ENCODE assay signal across 17 cellular contexts in genomic region chr7:12927635-12928434, GRCh38.
"Had no signal": no experiment of that assay in that cellular context is flagged by ENCODE, and none has a peak within 500 bp of the region (broad histone marks: within the 10 kb centered on the region; RNA-seq: fewer than 3 reads in every experiment).

No MANE protein-coding gene starts in this region.

- H3K9me3 Mint-ChIP-seq: activated B cell treated with CpG ODN at 0.5 μM for 24 hours; activated CD4-positive, alpha-beta T cell treated with anti-CD3 and anti-CD28 coated beads, Interleukin-2, amount 10 ng/mL, durations not matched to agents 7 days and 5 days; activated naive CD4-positive, alpha-beta T cell treated with anti-CD3 and anti-CD28 coated beads for 36 hours; activated T-helper 17 cell treated with anti-CD3 and anti-CD28 coated beads, Interleukin-2, amount 50 U/mL, for 72 hours; naive thymus-derived CD8-positive, alpha-beta T cell; stimulated activated naive B cell treated with anti-CD40 and anti-IgM and Interleukin-4, amounts not matched to agents 10 μg/mL and 1 μg/mL and 100 μg/mL, for 72 hours had no signal

- H3K4me1 Mint-ChIP-seq: activated B cell treated with CpG ODN at 0.5 μM for 24 hours; activated CD4-positive, alpha-beta T cell treated with anti-CD3 and anti-CD28 coated beads, Interleukin-2, amount 10 ng/mL, durations not matched to agents 7 days and 5 days; activated T-helper 17 cell treated with anti-CD3 and anti-CD28 coated beads, Interleukin-2, amount 50 U/mL, for 72 hours; stimulated activated naive B cell treated with anti-CD40 and anti-IgM and Interleukin-4, amounts not matched to agents 10 μg/mL and 1 μg/mL and 100 μg/mL, for 72 hours had no signal

- H3K4me3 Mint-ChIP-seq: activated B cell treated with CpG ODN at 0.5 μM for 24 hours; activated CD4-positive, alpha-beta T cell treated with anti-CD3 and anti-CD28 coated beads, Interleukin-2, amount 10 ng/mL, durations not matched to agents 7 days and 5 days; activated naive CD4-positive, alpha-beta T cell treated with anti-CD3 and anti-CD28 coated beads for 36 hours; activated T-helper 17 cell treated with anti-CD3 and anti-CD28 coated beads, Interleukin-2, amount 50 U/mL, for 72 hours; naive thymus-derived CD8-positive, alpha-beta T cell; stimulated activated naive B cell treated with anti-CD40 and anti-IgM and Interleukin-4, amounts not matched to agents 10 μg/mL and 1 μg/mL and 100 μg/mL, for 72 hours had no signal

- H3K9me3 ChIP-seq: adrenal gland, body of pancreas, right atrium auricular region, spleen had no signal

- H3K27me3 ChIP-seq: adrenal gland, body of pancreas, right atrium auricular region, spleen had no signal

- H3K27ac Mint-ChIP-seq: activated B cell treated with CpG ODN at 0.5 μM for 24 hours; activated CD4-positive, alpha-beta T cell treated with anti-CD3 and anti-CD28 coated beads, Interleukin-2, amount 10 ng/mL, durations not matched to agents 7 days and 5 days; activated naive CD4-positive, alpha-beta T cell treated with anti-CD3 and anti-CD28 coated beads for 36 hours; activated T-helper 17 cell treated with anti-CD3 and anti-CD28 coated beads, Interleukin-2, amount 50 U/mL, for 72 hours; naive thymus-derived CD8-positive, alpha-beta T cell; stimulated activated naive B cell treated with anti-CD40 and anti-IgM and Interleukin-4, amounts not matched to agents 10 μg/mL and 1 μg/mL and 100 μg/mL, for 72 hours had no signal

- H3K36me3 Mint-ChIP-seq: naive thymus-derived CD8-positive, alpha-beta T cell; stimulated activated naive B cell treated with anti-CD40 and anti-IgM and Interleukin-4, amounts not matched to agents 10 μg/mL and 1 μg/mL and 100 μg/mL, for 72 hours had no signal

- H3K27ac ChIP-seq: adrenal gland, body of pancreas, right atrium auricular region, spleen had no signal

- H3K4me1 ChIP-seq: adrenal gland, spleen had no signal

- ATAC-seq: activated T-helper 17 cell treated with anti-CD3 and anti-CD28 coated beads, Interleukin-2, amount 50 U/mL, for 72 hours; body of pancreas; naive thymus-derived CD8-positive, alpha-beta T cell; stimulated activated naive B cell treated with anti-CD40 and anti-IgM and Interleukin-4, amounts not matched to agents 10 μg/mL and 1 μg/mL and 100 μg/mL, for 72 hours had no signal

- DNase-seq: activated B cell treated with CpG ODN at 0.5 μM for 24 hours; activated CD4-positive, alpha-beta T cell treated with anti-CD3 and anti-CD28 coated beads, Interleukin-2, amount 10 ng/mL, durations not matched to agents 7 days and 5 days; activated naive CD4-positive, alpha-beta T cell treated with anti-CD3 and anti-CD28 coated beads for 36 hours; activated T-cell treated with anti-CD3 and anti-CD28 coated beads for 4 hours; adrenal gland; body of pancreas; central memory CD4-positive, alpha-beta T cell; effector memory CD4-positive, alpha-beta T cell; hippocampal formation; naive thymus-derived CD8-positive, alpha-beta T cell; spleen; stimulated activated CD4-positive, alpha-beta T cell treated with anti-CD3 and anti-CD28 coated beads, Interleukin-1b, Interleukin-23, amount 100 ng/mL, for 48 hours; stimulated activated naive B cell treated with anti-CD40 and anti-IgM and Interleukin-4, amounts not matched to agents 10 μg/mL and 1 μg/mL and 100 μg/mL, for 72 hours; T-helper 1 cell had no signal

- H3K4me3 ChIP-seq: adrenal gland, body of pancreas, lung, right atrium auricular region, spleen had no signal

- H3K36me3 ChIP-seq: adrenal gland, right atrium auricular region, spleen had no signal
